Comparison of ENCODE assay signal across 11 cellular contexts in genomic region chr11:128474036-128474874, GRCh38.
DNase-seq lines count a peak whose midpoint lies in the region; ATAC-seq and TF ChIP-seq lines count a peak whose summit lies in the region.
"Had no signal": no experiment of that assay in that cellular context is flagged by ENCODE, and none has a peak within 500 bp of the region (broad histone marks: within the 10 kb centered on the region; RNA-seq: fewer than 3 reads in every experiment).

No MANE protein-coding gene starts in this region.

- ATAC-seq in lower lobe of right lung = no peak

- TF ChIP-seq CTCF in lower lobe of right lung (IDR thresholded peaks at IDR 0.05) (no peak), suprapubic skin (IDR thresholded peaks at IDR 0.05) (no peak), dorsolateral prefrontal cortex (IDR thresholded peaks at IDR 0.05 in 54 of 56, conservative IDR thresholded peaks at IDR 0.05 in 2 of 56; ENCODE audit: low read depth in 1 of 56, partially characterized antibody in 56 of 56) (no peak)

- H3K4me3 ChIP-seq in lower lobe of right lung (no peak overlapping the region), suprapubic skin (no peak overlapping the region), dorsolateral prefrontal cortex (no peak overlapping the region)
- H3K4me3 ChIP-seq: SJCRH30 had no signal

- H3K4me1 ChIP-seq in lower lobe of right lung (peaks cover 90% of the 10 kb centered on the region), suprapubic skin (peaks cover 64% of the 10 kb centered on the region)
- H3K4me1 ChIP-seq: SJCRH30 had no signal

- intact Hi-C loops in lower lobe of right lung (cut with DNase I) (no loop called here), dorsolateral prefrontal cortex (cut with DNase I) (no loop called here)

- POLR2A ChIA-PET in activated CD4-positive, alpha-beta T cell treated with anti-CD3 and anti-CD28 coated beads, Interleukin-2, amount 10 ng/mL, durations not matched to agents 7 days and 5 days (lab: Charles Lee) = interaction anchor here (0.9 to 1.2 kb wide), 3 partner anchors 8 to 20 kb away, joined by 3 read pairs; no protein-coding TSS in a partner anchor

- peak overlapping the region; percentile 70 for H3K4me3 Mint-ChIP-seq in activated CD4-positive, alpha-beta T cell treated with anti-CD3 and anti-CD28 coated beads, Interleukin-2, amount 10 ng/mL, durations not matched to agents 7 days and 5 days
- H3K4me3 Mint-ChIP-seq in activated naive CD8-positive, alpha-beta T cell treated with anti-CD3 and anti-CD28 coated beads for 36 hours = peak overlapping the region; percentile 78

- peaks cover 96% of the 10 kb centered on the region for H3K36me3 Mint-ChIP-seq in activated CD4-positive, alpha-beta T cell treated with anti-CD3 and anti-CD28 coated beads, Interleukin-2, amount 10 ng/mL, durations not matched to agents 7 days and 5 days (ENCODE audit: low read depth)
- H3K36me3 Mint-ChIP-seq in activated naive CD8-positive, alpha-beta T cell treated with anti-CD3 and anti-CD28 coated beads for 36 hours = peaks cover 90% of the 10 kb centered on the region

- WGBS in suprapubic skin = 53% methylated on average over 8 of the region's 8 CpGs

- peaks cover 73% of the 10 kb centered on the region for H3K36me3 ChIP-seq in lower lobe of right lung
- peaks cover 15% of the 10 kb centered on the region for H3K36me3 ChIP-seq in suprapubic skin

- CTCF ChIA-PET in activated CD4-positive, alpha-beta T cell treated with anti-CD3 and anti-CD28 coated beads, Interleukin-2, amount 10 ng/mL, durations not matched to agents 7 days and 5 days (lab: Charles Lee) = interaction anchor here (0.9 to 4.1 kb wide), 12 partner anchors 8 to 184 kb away, joined by 3 to 13 read pairs (median 4); no protein-coding TSS in a partner anchor

- H3K27me3 ChIP-seq in lower lobe of right lung (ENCODE audit: low read depth) = no peaks in the 10 kb centered on the region
- H3K27me3 ChIP-seq in suprapubic skin = no peaks in the 10 kb centered on the region
- no peaks in the 10 kb centered on the region for H3K27me3 ChIP-seq in dorsolateral prefrontal cortex
- H3K27me3 ChIP-seq: SJCRH30 had no signal

- H3K9me3 ChIP-seq in lower lobe of right lung = no peaks in the 10 kb centered on the region
- no peaks in the 10 kb centered on the region for H3K9me3 ChIP-seq in suprapubic skin
- H3K9me3 ChIP-seq: SJCRH30 had no signal

- DNase-seq in activated CD4-positive, alpha-beta T cell treated with anti-CD3 and anti-CD28 coated beads, Interleukin-2, amount 10 ng/mL, durations not matched to agents 7 days and 5 days = no peak
- DNase-seq in activated CD4-positive, alpha-beta T cell treated with anti-CD3 and anti-CD28 coated beads for 4 hours = no peak
- DNase-seq in activated naive CD8-positive, alpha-beta T cell treated with anti-CD3 and anti-CD28 coated beads for 36 hours = no peak
- DNase-seq in lower lobe of right lung = no peak
- no peak for DNase-seq in suprapubic skin (ENCODE audit: low spot score in 2 of 2)
- no peak for DNase-seq in dorsolateral prefrontal cortex
- DNase-seq in H4 (ENCODE audit: low spot score) = no peak
- no peak for DNase-seq in NCI-H526 treated with DMSO at 0.1 percent for 48 hours (lab: John Stamatoyannopoulos, UW)
- DNase-seq: NCI-H187, SJCRH30 had no signal

- H3K27ac ChIP-seq in lower lobe of right lung (peak overlapping the region; percentile 66), suprapubic skin (peak overlapping the region; percentile 12), dorsolateral prefrontal cortex (peak overlapping the region in 10 of 59 donors; percentile 3 to 41 (median 24))
- H3K27ac ChIP-seq: epithelial cell of prostate, SJCRH30 had no signal

- no peaks in the 10 kb centered on the region for H3K9me3 Mint-ChIP-seq in activated CD4-positive, alpha-beta T cell treated with anti-CD3 and anti-CD28 coated beads, Interleukin-2, amount 10 ng/mL, durations not matched to agents 7 days and 5 days
- H3K9me3 Mint-ChIP-seq in activated naive CD8-positive, alpha-beta T cell treated with anti-CD3 and anti-CD28 coated beads for 36 hours = no peaks in the 10 kb centered on the region

- peaks cover 94% of the 10 kb centered on the region for H3K4me1 Mint-ChIP-seq in activated CD4-positive, alpha-beta T cell treated with anti-CD3 and anti-CD28 coated beads, Interleukin-2, amount 10 ng/mL, durations not matched to agents 7 days and 5 days
- peaks cover 94% of the 10 kb centered on the region for H3K4me1 Mint-ChIP-seq in activated naive CD8-positive, alpha-beta T cell treated with anti-CD3 and anti-CD28 coated beads for 36 hours

- H3K27ac Mint-ChIP-seq in activated CD4-positive, alpha-beta T cell treated with anti-CD3 and anti-CD28 coated beads, Interleukin-2, amount 10 ng/mL, durations not matched to agents 7 days and 5 days = peak overlapping the region; percentile 95
- H3K27ac Mint-ChIP-seq in activated naive CD8-positive, alpha-beta T cell treated with anti-CD3 and anti-CD28 coated beads for 36 hours = peak overlapping the region; percentile 98

- H3K27me3 Mint-ChIP-seq in activated CD4-positive, alpha-beta T cell treated with anti-CD3 and anti-CD28 coated beads, Interleukin-2, amount 10 ng/mL, durations not matched to agents 7 days and 5 days = no peaks in the 10 kb centered on the region
- no peaks in the 10 kb centered on the region for H3K27me3 Mint-ChIP-seq in activated naive CD8-positive, alpha-beta T cell treated with anti-CD3 and anti-CD28 coated beads for 36 hours

- TF ChIP-seq EP300 in suprapubic skin (IDR thresholded peaks at IDR 0.05) = no peak

- TF ChIP-seq POLR2A in suprapubic skin (IDR thresholded peaks at IDR 0.05) = no peak
